8 cellular contexts compared by ENCODE assay signal in genomic region chr13:107211073-107211472, GRCh38.
DNase-seq lines count a peak whose midpoint lies in the region; ATAC-seq, FAIRE-seq and TF ChIP-seq lines count a peak whose summit lies in the region.

No MANE protein-coding gene starts in this region.

- H3K27ac ChIP-seq in SJCRH30 = peak overlapping the region; percentile 13

- DNase-seq in GM13977 (ENCODE audit: low spot score) = peak; percentile 42
- DNase-seq in NCI-H1048 (lab: John Stamatoyannopoulos, UW) = peak; percentile 54
- peak; percentile 73 to 92 for DNase-seq in SJCRH30
- peak; percentile 93 for DNase-seq in astrocyte of the hippocampus (ENCODE audit: low read depth, low spot score)
- peak; percentile 73 to 90 for DNase-seq in hippocampal formation (lab: John Stamatoyannopoulos, UW)

- H3K9ac ChIP-seq in skeletal muscle satellite cell (ENCODE audit: low read depth, low read length) = no peak overlapping the region

- in situ Hi-C loops in GM13977 (cut with MboI; ENCODE audit: low pct_unique_long_range_greater_than_20kb, low sequenced_read_pairs, unreplicated experiment) = loop anchor here (25.0 kb wide), 1 partner anchor 951 kb away; no protein-coding TSS in a partner anchor

- 0 out of 2 replicates have a peak, but pooled peaks cover 7% of the 10 kb centered on the region for H3K4me1 ChIP-seq in SJCRH30
- peaks cover 4% of the 10 kb centered on the region for H3K4me1 ChIP-seq in skeletal muscle satellite cell (ENCODE audit: control insufficient read depth, insufficient read depth, low read length)

- H3K36me3 ChIP-seq in SJCRH30 (no peaks in the 10 kb centered on the region), skeletal muscle satellite cell (ENCODE audit: insufficient read depth, low read length) (no peaks in the 10 kb centered on the region)

- H3K27me3 ChIP-seq in SJCRH30 = no peaks in the 10 kb centered on the region; the same call in 1 of the 2 replicates
- peaks cover 3% of the 10 kb centered on the region for H3K27me3 ChIP-seq in skeletal muscle satellite cell (ENCODE audit: control insufficient read depth, insufficient read depth, low read length)

- peak; percentile 89 for FAIRE-seq in A204.1 (lab: Jason Lieb, UNC)

- peak; percentile 94 for TF ChIP-seq CTCF in GM13977 (IDR thresholded peaks at IDR 0.05; ENCODE audit: extremely low read depth, insufficient read depth, missing control alignments)

- H3K4me2 ChIP-seq in skeletal muscle satellite cell (ENCODE audit: low read length) = peak overlapping the region; percentile 57

- ATAC-seq in HG02763 (IDR thresholded peaks at IDR 0.05; ENCODE audit: unreplicated experiment) = peak; percentile 92

- peak overlapping the region; percentile 19 for H3K4me3 ChIP-seq in SJCRH30
- H3K4me3 ChIP-seq in skeletal muscle satellite cell (ENCODE audit: low read length) = no peak overlapping the region

- H3K9me3 ChIP-seq in SJCRH30 (replicated peaks) (no peaks in the 10 kb centered on the region), skeletal muscle satellite cell (replicated peaks; ENCODE audit: low read length) (no peaks in the 10 kb centered on the region)

Comparison
In these comparisons a context has a peak if more than half of its experiments do, and no peak if none do; other contexts are left out.
1. DNase-seq: peak in every context shown above with its lines; median percentile 93 in astrocyte of the hippocampus; 82 in SJCRH30; 82 in hippocampal formation; 54 in NCI-H1048; 42 in GM13977.